In the genomic region with DNA sequence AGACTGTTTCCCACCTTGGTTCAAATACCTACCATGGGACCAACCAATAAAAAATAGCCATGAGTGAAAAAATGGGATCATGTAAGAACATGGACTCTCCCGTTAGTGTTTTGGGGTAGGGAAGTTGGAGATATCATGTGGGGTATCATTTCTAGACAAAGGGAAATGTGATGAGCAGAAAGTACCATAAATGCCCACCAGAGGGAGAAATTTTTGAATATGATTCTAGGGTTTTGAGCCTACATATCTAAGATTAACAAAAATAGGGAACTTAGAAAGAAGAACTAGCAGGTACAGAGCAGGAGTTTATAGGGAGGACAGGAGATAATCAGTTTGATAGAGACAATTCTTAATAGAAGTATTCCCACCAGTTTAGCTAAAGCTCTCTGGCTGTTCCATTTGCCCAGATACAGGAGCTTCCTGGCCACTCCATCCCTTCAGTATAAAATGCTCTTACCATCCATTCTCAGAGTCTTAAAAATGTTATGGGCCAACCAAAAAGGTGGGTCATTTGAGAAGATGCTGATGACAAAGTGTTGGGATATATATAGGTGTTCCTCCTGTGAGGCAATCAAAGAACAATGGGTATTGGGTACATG, we compare ENCODE assay signal across 9 cellular contexts. TPM values are rescaled to one million over a fixed set of nuclear protein-coding genes. Genes with fewer than 3 reads are reported as not detected.
DNase-seq lines count a peak whose midpoint lies in the region; ATAC-seq, FAIRE-seq and TF ChIP-seq lines count a peak whose summit lies in the region.
"Had no signal": no experiment of that assay in that cellular context is flagged by ENCODE, and none has a peak within 500 bp of the region (broad histone marks: within the 10 kb centered on the region; RNA-seq: fewer than 3 reads in every experiment).

No MANE protein-coding gene starts in this region.

- no peak for DNase-seq in left ventricle myocardium inferior
- no peak for DNase-seq in left cardiac atrium
- DNase-seq in H1 (ENCODE audit: low read depth in 1 of 2, low spot score in 2 of 2): no peak
- no peak for DNase-seq in spleen
- no peak for DNase-seq in head of caudate nucleus
- no peak for DNase-seq in activated naive CD4-positive, alpha-beta T cell treated with Interleukin-2 at 50 U/mL for 16 hours
- DNase-seq: activated naive CD8-positive, alpha-beta T cell treated with anti-CD3 and anti-CD28 coated beads, Interleukin-2, amount 10 ng/mL, durations not matched to agents 7 days and 5 days had no signal

- no peak for TF ChIP-seq RAD21 in H1 (IDR thresholded peaks at IDR 0.05 in 1 of 2, conservative IDR thresholded peaks at IDR 0.05 in 1 of 2; ENCODE audit: low read depth in 2 of 2, low read length in 2 of 2)

- H3F3A ChIP-seq in OCI-LY1 (ENCODE audit: insufficient read depth, low read length): no peaks in the 10 kb centered on the region

- H3K36me3 ChIP-seq in left ventricle myocardium inferior (no peaks in the 10 kb centered on the region), OCI-LY1 (ENCODE audit: insufficient read depth, low read length) (no peaks in the 10 kb centered on the region), H1 (ENCODE audit: control insufficient read depth in 2 of 4, insufficient read depth in 4 of 4, low read length in 3 of 4) (no peaks in the 10 kb centered on the region), spleen (no peaks in the 10 kb centered on the region)

- H2BK15ac ChIP-seq in H1 (ENCODE audit: low read length): no peak overlapping the region

- peaks cover 11% of the 10 kb centered on the region for H3K23me2 ChIP-seq in H1 (ENCODE audit: low read depth, low read length)

- H3K27me3 ChIP-seq in left ventricle myocardium inferior (ENCODE audit: low read depth): no peaks in the 10 kb centered on the region
- H3K27me3 ChIP-seq in OCI-LY1 (ENCODE audit: insufficient read depth, low read length): no peaks in the 10 kb centered on the region
- H3K27me3 ChIP-seq in H1 (replicated peaks in 1 of 4; ENCODE audit: control insufficient read depth in 3 of 4, extremely low read depth in 1 of 4, insufficient read depth in 3 of 4, low read length in 3 of 4): peaks cover 0 to 1% (median 0%) of the 10 kb centered on the region in 4 experiments; a peak in 2 of 7 replicates
- no peaks in the 10 kb centered on the region for H3K27me3 ChIP-seq in spleen (replicated peaks in 1 of 7)

- TF ChIP-seq EP300 in H1 (IDR thresholded peaks at IDR 0.05; ENCODE audit: borderline replicate concordance in 1 of 2, low read depth in 2 of 2, low read length in 2 of 2): no peak

- no peak overlapping the region for H2BK120ac ChIP-seq in H1 (replicated peaks; ENCODE audit: low read depth, low read length)

- H4K5ac ChIP-seq in H1 (ENCODE audit: insufficient read length, low read depth, low read length): no peak overlapping the region

- no peak overlapping the region for H3K23ac ChIP-seq in H1 (ENCODE audit: insufficient read length)

- no peak overlapping the region for H4K91ac ChIP-seq in H1 (replicated peaks; ENCODE audit: insufficient read length, low read length)

- H3K79me2 ChIP-seq in OCI-LY1 (ENCODE audit: insufficient read depth, low read length): no peaks in the 10 kb centered on the region
- H3K79me2 ChIP-seq in H1 (ENCODE audit: control insufficient read depth in 1 of 2, insufficient read depth in 2 of 2, low read length in 2 of 2): peaks cover 0 to 8% of the 10 kb centered on the region in 2 experiments; a peak in 2 of 4 replicates

- H3K14ac ChIP-seq in H1 (ENCODE audit: insufficient read length): no peak overlapping the region

- intact Hi-C loops in left ventricle myocardium inferior (cut with micrococcal nuclease): loop anchor here (10.0 kb wide), 1 partner anchor 398 kb away; no protein-coding TSS in a partner anchor
- intact Hi-C loops in left cardiac atrium (cut with DNase I): loop anchor here in 1 of 2 donors (5.0 to 10.0 kb wide), 2 partner anchors 72 to 395 kb away; partner anchors contain the start of gene CLDND1
- intact Hi-C loops in spleen (cut with DNase I; ENCODE audit: low total_unique reads): loop anchor here (2.0 kb wide), 1 partner anchor 216 kb away; no protein-coding TSS in a partner anchor
- intact Hi-C loops in head of caudate nucleus (cut with DNase I): loop anchor here (10.0 kb wide), 1 partner anchor 562 kb away; the partner anchor contains the start of gene GABRR3

- no peak overlapping the region for H3K27ac ChIP-seq in left ventricle myocardium inferior (replicated peaks)
- H3K27ac ChIP-seq in OCI-LY1 (ENCODE audit: low read depth, low read length, poor library complexity, severe bottlenecking): no peak overlapping the region
- no peak overlapping the region for H3K27ac ChIP-seq in H1 (ENCODE audit: low read depth, low read length)
- H3K27ac ChIP-seq in spleen: no peak overlapping the region

- FAIRE-seq in H1 (lab: Jason Lieb, UNC): no peak

- H2AFZ ChIP-seq in OCI-LY1 (ENCODE audit: low read length) (no peak overlapping the region), H1 (ENCODE audit: low read length) (no peak overlapping the region)

- H3K79me1 ChIP-seq in H1 (ENCODE audit: low read depth, low read length): peaks cover 4% of the 10 kb centered on the region; the same call in 1 of the 2 replicates

- H2AK5ac ChIP-seq in H1 (ENCODE audit: low read depth, low read length): no peak overlapping the region

- H3K56ac ChIP-seq in H1 (replicated peaks; ENCODE audit: insufficient read length, low read depth, low read length): no peak overlapping the region

- H4K20me1 ChIP-seq in OCI-LY1 (ENCODE audit: insufficient read depth, low read length) (no peaks in the 10 kb centered on the region), H1 (replicated peaks in 1 of 2; ENCODE audit: control insufficient read depth in 1 of 2, insufficient read depth in 2 of 2, low read length in 2 of 2) (peaks cover 2 to 4% of the 10 kb centered on the region in 2 experiments)

- TF ChIP-seq POLR2A in H1 (IDR thresholded peaks at IDR 0.05; ENCODE audit: control extremely low read depth in 1 of 2, low read depth in 2 of 2, low read length in 2 of 2) (no peak), spleen (IDR thresholded peaks at IDR 0.05) (no peak)

- no peaks in the 10 kb centered on the region for H3K9me3 ChIP-seq in left ventricle myocardium inferior (replicated peaks)
- H3K9me3 ChIP-seq in OCI-LY1 (ENCODE audit: low read length): no peaks in the 10 kb centered on the region
- no peaks in the 10 kb centered on the region for H3K9me3 ChIP-seq in H1 (ENCODE audit: insufficient read depth in 2 of 2, low read depth in 1 of 2, low read length in 1 of 2)
- no peaks in the 10 kb centered on the region for H3K9me3 ChIP-seq in spleen

- CTCF ChIA-PET in H1 (lab: Charles Lee; ENCODE audit: partially characterized antibody): interaction anchor here (0.7 to 3.7 kb wide), 26 partner anchors 10 to 1355 kb away, joined by 3 to 21 read pairs (median 4); no protein-coding TSS in a partner anchor

- H3K4me1 ChIP-seq in left ventricle myocardium inferior (peaks cover 22% of the 10 kb centered on the region), OCI-LY1 (ENCODE audit: insufficient read depth, low read length, severe bottlenecking) (peaks cover 16% of the 10 kb centered on the region), H1 (replicated peaks in 1 of 4; ENCODE audit: control insufficient read depth in 3 of 4, insufficient read depth in 4 of 4, low read length in 3 of 4) (peaks cover 0 to 4% (median 3%) of the 10 kb centered on the region in 4 experiments; a peak in 2 of 7 replicates), spleen (peaks cover 7 to 29% (median 16%) of the 10 kb centered on the region in 6 donors)

- no peak overlapping the region for H2BK5ac ChIP-seq in H1 (ENCODE audit: low read depth, low read length)

- H2BK12ac ChIP-seq in H1 (ENCODE audit: low read depth, low read length): no peak overlapping the region

- H3K18ac ChIP-seq in H1 (ENCODE audit: extremely low read depth, low read length): no peak overlapping the region

- no peak overlapping the region for H3K4ac ChIP-seq in H1 (replicated peaks; ENCODE audit: insufficient read length, low read depth, low read length)

- no peak for ATAC-seq in left cardiac atrium
- no peak for ATAC-seq in GM19023 (IDR thresholded peaks at IDR 0.05; ENCODE audit: unreplicated experiment)

- H3K9me2 ChIP-seq in OCI-LY1 (ENCODE audit: low read depth, low read length): no peaks in the 10 kb centered on the region

- POLR2A ChIA-PET in H1 (lab: Charles Lee; ENCODE audit: partially characterized antibody): no interaction called here

- H4K8ac ChIP-seq in H1 (ENCODE audit: extremely low read depth, insufficient read depth, low read length): no peak overlapping the region

- no peak overlapping the region for H3K9ac ChIP-seq in OCI-LY1 (ENCODE audit: low read length)
- no peak overlapping the region for H3K9ac ChIP-seq in H1 (replicated peaks in 1 of 4; ENCODE audit: extremely low read depth in 1 of 4, low read depth in 3 of 4, low read length in 3 of 4)

- peak; percentile 78 for TF ChIP-seq CTCF in left ventricle myocardium inferior (IDR thresholded peaks at IDR 0.05; ENCODE audit: borderline replicate concordance)
- TF ChIP-seq CTCF in OCI-LY1 (IDR thresholded peaks at IDR 0.05; ENCODE audit: low read length): peak; percentile 60
- TF ChIP-seq CTCF in H1 (IDR thresholded peaks at IDR 0.05; ENCODE audit: control extremely low read depth in 1 of 3, insufficient read depth in 1 of 3, low read depth in 1 of 3, low read length in 3 of 3): peak in 2 of 3 experiments; percentile 8 to 20; a peak in 2 of 4 replicates
- peak; percentile 52 to 81 (median 75) for TF ChIP-seq CTCF in spleen (IDR thresholded peaks at IDR 0.05 in 8 of 11, conservative IDR thresholded peaks at IDR 0.05 in 3 of 11)

- H2BK20ac ChIP-seq in H1 (ENCODE audit: low read length): no peak overlapping the region

- 100% methylated on average over 1 of the region's 1 CpG; no CpG with 5 or more reads in 1 of the 2 experiments for WGBS in H1 (ENCODE audit: extremely low coverage in 1 of 2, insufficient coverage in 1 of 2, insufficient read length in 1 of 2, insufficient replicate concordance in 2 of 2, low coverage in 1 of 2, low lambda C conversion rate in 2 of 2, missing lambda C conversion rate in 1 of 2), 2 experiments
- 0 to 12% (median 4%) methylated on average over 1 of the region's 1 CpG for WGBS in spleen, 5 donors

- H3K4me3 ChIP-seq in left ventricle myocardium inferior: no peak overlapping the region
- H3K4me3 ChIP-seq in OCI-LY1 (ENCODE audit: low read depth, low read length, poor library complexity, severe bottlenecking): no peak overlapping the region
- H3K4me3 ChIP-seq in H1 (ENCODE audit: extremely low read depth in 1 of 4, insufficient read depth in 2 of 4, low read depth in 3 of 4, low read length in 4 of 4): no peak overlapping the region
- H3K4me3 ChIP-seq in spleen: no peak overlapping the region

- H3K4me2 ChIP-seq in OCI-LY1 (ENCODE audit: low read length): no peak overlapping the region
- no peak overlapping the region for H3K4me2 ChIP-seq in H1 (ENCODE audit: insufficient read depth in 1 of 2, low read depth in 2 of 2, low read length in 2 of 2)

RNA-seq across cellular contexts. Expression of gene CPOX, which starts 3.6 kb away (rescaled TPM):
- total RNA-seq in left ventricle myocardium inferior (12.8 TPM), left cardiac atrium (10 to 100 TPM in 1 of 2 donors, 1 to 10 TPM in 1; 9.2 to 12.7 TPM), spleen (10 to 100 TPM; 14.5 to 26.0 (median 18.8) TPM)
- 27.0 and 29.2 TPM in 2 replicates for total RNA-seq in H1 (2021; fragmentation: NEBNext Ultra II Directional; extraction: Animal tissue kit (Norgen Biotek cat#: 25700))
- polyA plus RNA-seq in H1 (2011; rRNA removed) (15.2 and 17.4 TPM in 2 replicates), spleen (10 to 100 TPM in 2 of 3 donors, 1 to 10 TPM in 1; 9.8 to 14.8 (median 14.0) TPM)
- polyA plus RNA-seq in H1 (2011; cell fraction: cytosol; rRNA removed): 24.2 TPM
- 23.7 TPM for polyA plus RNA-seq in H1 (2011; cell fraction: nucleus; rRNA removed)
- polyA plus RNA-seq in H1 (2012, experiment 1 of 2): 18.4 to 27.8 TPM (median 23.0 TPM) in 4 replicates
- polyA plus RNA-seq in H1 (2012, experiment 2 of 2): 6.0 TPM
- polyA plus RNA-seq in H1 (2013, experiment 1 of 2): 17.0 TPM
- polyA plus RNA-seq in H1 (2013, experiment 2 of 2): 17.7 TPM
- polyA minus RNA-seq in H1 (2011; rRNA and poly(A)+ RNA removed): 16.3 and 20.7 TPM in 2 replicates
- polyA minus RNA-seq in H1 (2011; cell fraction: cytosol; rRNA and poly(A)+ RNA removed): 8.7 TPM
- polyA minus RNA-seq in H1 (2011; cell fraction: nucleus; rRNA and poly(A)+ RNA removed): 26.5 TPM

Comparison
In these comparisons a context has a peak if more than half of its experiments do, and no peak if none do; other contexts are left out.
1. CTCF ChIP-seq: peak in every context shown above with its lines; median percentile 78 in left ventricle myocardium inferior; 75 in spleen; 60 in OCI-LY1; 14 in H1.